Comparison of ENCODE assay signal across 15 cellular contexts in genomic region chr10:4509405-4509804, GRCh38.
DNase-seq lines count a peak whose midpoint lies in the region; ATAC-seq and TF ChIP-seq lines count a peak whose summit lies in the region.
"Had no signal": no experiment of that assay in that cellular context is flagged by ENCODE, and none has a peak within 500 bp of the region (broad histone marks: within the 10 kb centered on the region; RNA-seq: fewer than 3 reads in every experiment).

No MANE protein-coding gene starts in this region.

- in situ Hi-C loops in GM13976 (cut with MboI; ENCODE audit: low sequenced_read_pairs, unreplicated experiment), result no loop called here

- no peak for TF ChIP-seq CTCF in brain (conservative IDR thresholded peaks at IDR 0.05)
- no peak for TF ChIP-seq CTCF in neural crest cell (conservative IDR thresholded peaks at IDR 0.05)
- TF ChIP-seq CTCF in GM13976 (IDR thresholded peaks at IDR 0.05; ENCODE audit: borderline replicate concordance, control extremely low read depth, extremely low read depth, insufficient read depth, missing control alignments), result no peak

- H3K9me3 Mint-ChIP-seq in stimulated activated naive CD8-positive, alpha-beta T cell treated with anti-CD3 and anti-CD28 coated beads, Interleukin-15, amount 100 ng/mL, for 72 hours, result no peaks in the 10 kb centered on the region
- H3K9me3 Mint-ChIP-seq in brain, result no peaks in the 10 kb centered on the region
- H3K9me3 Mint-ChIP-seq in neural crest cell, result no peaks in the 10 kb centered on the region
- H3K9me3 Mint-ChIP-seq: CD4-positive, alpha-beta T cell had no signal

- ATAC-seq in stimulated activated naive CD8-positive, alpha-beta T cell treated with anti-CD3 and anti-CD28 coated beads, Interleukin-15, amount 100 ng/mL, for 72 hours, result peak; percentile 23
- no peak for ATAC-seq in stimulated activated naive CD8-positive, alpha-beta T cell treated with anti-CD3 and anti-CD28 coated beads, Interleukin-15, Interleukin-2, amounts not matched to agents 100 U/mL and 50 U/mL, for 24 hours
- ATAC-seq: HCT116 had no signal

- H3K36me3 Mint-ChIP-seq in brain (no peaks in the 10 kb centered on the region), neural crest cell (ENCODE audit: low read depth) (no peaks in the 10 kb centered on the region)

- no peak overlapping the region for H3K4me3 Mint-ChIP-seq in stimulated activated naive CD8-positive, alpha-beta T cell treated with anti-CD3 and anti-CD28 coated beads, Interleukin-15, amount 100 ng/mL, for 72 hours
- no peak overlapping the region for H3K4me3 Mint-ChIP-seq in brain
- H3K4me3 Mint-ChIP-seq in neural crest cell, result no peak overlapping the region
- H3K4me3 Mint-ChIP-seq: CD4-positive, alpha-beta T cell had no signal

- DNase-seq in stimulated activated naive CD8-positive, alpha-beta T cell treated with anti-CD3 and anti-CD28 coated beads, Interleukin-15, amount 100 ng/mL, for 72 hours, result no peak
- no peak for DNase-seq in stimulated activated naive CD8-positive, alpha-beta T cell treated with anti-CD3 and anti-CD28 coated beads, Interleukin-15, Interleukin-2, amounts not matched to agents 100 U/mL and 50 U/mL, for 24 hours
- DNase-seq in neural crest cell (ENCODE audit: low read depth, low spot score), result no peak
- no peak for DNase-seq in NCI-H345 (lab: John Stamatoyannopoulos, UW)
- no peak for DNase-seq in T-helper 1 cell
- DNase-seq in GM13976 (ENCODE audit: low spot score), result no peak
- DNase-seq: 8988T; AML-193; C1 segment of cervical spinal cord; CD4-positive, alpha-beta T cell; DMS79; EL; KBM-7 had no signal

- H3K27ac Mint-ChIP-seq in stimulated activated naive CD8-positive, alpha-beta T cell treated with anti-CD3 and anti-CD28 coated beads, Interleukin-15, amount 100 ng/mL, for 72 hours, result no peak overlapping the region
- peak overlapping the region in 3 of 5 experiments; percentile 1 to 47 (median 43) for H3K27ac Mint-ChIP-seq in brain
- peak overlapping the region; percentile 89 for H3K27ac Mint-ChIP-seq in neural crest cell (ENCODE audit: unreplicated experiment)
- H3K27ac Mint-ChIP-seq: CD4-positive, alpha-beta T cell had no signal

- H3K27me3 Mint-ChIP-seq in stimulated activated naive CD8-positive, alpha-beta T cell treated with anti-CD3 and anti-CD28 coated beads, Interleukin-15, amount 100 ng/mL, for 72 hours, result peaks cover 11% of the 10 kb centered on the region
- H3K27me3 Mint-ChIP-seq in brain, result peaks cover 6% of the 10 kb centered on the region
- H3K27me3 Mint-ChIP-seq in neural crest cell (ENCODE audit: low read depth), result no peaks in the 10 kb centered on the region
- H3K27me3 Mint-ChIP-seq: CD4-positive, alpha-beta T cell had no signal

- peaks cover 3% of the 10 kb centered on the region for H3K4me1 Mint-ChIP-seq in stimulated activated naive CD8-positive, alpha-beta T cell treated with anti-CD3 and anti-CD28 coated beads, Interleukin-15, amount 100 ng/mL, for 72 hours
- H3K4me1 Mint-ChIP-seq in brain, result peaks cover 28% of the 10 kb centered on the region
- peaks cover 6% of the 10 kb centered on the region for H3K4me1 Mint-ChIP-seq in neural crest cell

Comparison
In these comparisons a context has a peak if more than half of its experiments do, and no peak if none do; other contexts are left out.
1. H3K27ac Mint-ChIP-seq: peak in brain (3 of 5) and neural crest cell (single experiment); none in stimulated activated naive CD8-positive, alpha-beta T cell treated with anti-CD3 and anti-CD28 coated beads, Interleukin-15, amount 100 ng/mL, for 72 hours (0 of 2).